In the genomic region with DNA sequence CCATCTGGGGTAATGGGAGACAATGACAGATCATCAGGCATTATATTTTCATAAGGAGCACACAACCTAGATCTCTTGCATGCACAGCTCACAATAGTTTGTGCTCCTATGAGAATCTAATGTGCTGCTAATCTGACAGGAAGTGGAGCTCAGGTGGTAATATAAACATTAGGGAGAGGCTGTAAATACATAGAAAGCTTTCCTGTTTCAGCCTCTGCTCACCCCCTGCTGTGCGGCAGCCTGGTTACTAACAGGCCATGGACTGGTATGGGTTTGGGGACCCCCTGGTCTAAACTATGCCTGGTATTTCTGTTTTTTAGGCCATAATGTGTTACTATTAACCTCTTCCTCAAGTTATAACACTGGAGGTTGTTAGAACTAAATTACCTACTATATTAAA, we compare ENCODE assay signal across 14 cellular contexts.
"Had no signal": no experiment of that assay in that cellular context is flagged by ENCODE, and none has a peak within 500 bp of the region (broad histone marks: within the 10 kb centered on the region; RNA-seq: fewer than 3 reads in every experiment).

No MANE protein-coding gene starts in this region.

- H3K36me3 Mint-ChIP-seq: activated naive CD8-positive, alpha-beta T cell treated with anti-CD3 and anti-CD28 coated beads for 36 hours had no signal

- H3K4me3 Mint-ChIP-seq: activated CD4-positive, alpha-beta T cell treated with anti-CD3 and anti-CD28 coated beads, Interleukin-2, amount 10 ng/mL, durations not matched to agents 7 days and 5 days; activated naive CD8-positive, alpha-beta T cell treated with anti-CD3 and anti-CD28 coated beads for 36 hours; activated T-helper 1 cell treated with anti-CD3 and anti-CD28 coated beads, Interleukin-12 subunit alpha, Interleukin-12 subunit beta, Interleukin-2, Interleukin-4 antibody, amounts not matched to agents 30 ng/mL and 10 ng/mL and 1 ng/mL, durations not matched to agents 14 hours and 24 hours and 36 hours; nephron; T-helper 2 cell treated with Interferon-gamma antibody and Interleukin-4, amounts not matched to agents 5 μg/mL and 100 μg/mL, for 36 hours had no signal

- DNase-seq: activated CD4-positive, alpha-beta T cell treated with anti-CD3 and anti-CD28 coated beads, Interleukin-2, amount 10 ng/mL, durations not matched to agents 7 days and 5 days; activated naive CD8-positive, alpha-beta T cell treated with anti-CD3 and anti-CD28 coated beads for 36 hours; effector CD8-positive, alpha-beta T cell; foreskin fibroblast; right cardiac atrium; stimulated activated CD4-positive, alpha-beta T cell treated with anti-CD3 and anti-CD28 coated beads, Interleukin-4, amount 100 ng/mL, for 24 hours; stimulated activated naive CD4-positive, alpha-beta T cell treated with Interleukin-2 at 50 U/mL for 16 hours; substantia nigra had no signal

- H3K36me3 ChIP-seq: tibial nerve had no signal

- H3K4me3 ChIP-seq: skin epidermis, tibial nerve had no signal

- H3K9me3 ChIP-seq: tibial nerve had no signal

- H3K27ac ChIP-seq: skin epidermis, tibial nerve had no signal

- H3K4me1 Mint-ChIP-seq: activated CD4-positive, alpha-beta T cell treated with anti-CD3 and anti-CD28 coated beads, Interleukin-2, amount 10 ng/mL, durations not matched to agents 7 days and 5 days; activated naive CD8-positive, alpha-beta T cell treated with anti-CD3 and anti-CD28 coated beads for 36 hours; nephron had no signal

- H3K27me3 Mint-ChIP-seq: activated CD4-positive, alpha-beta T cell treated with anti-CD3 and anti-CD28 coated beads, Interleukin-2, amount 10 ng/mL, durations not matched to agents 7 days and 5 days; activated naive CD8-positive, alpha-beta T cell treated with anti-CD3 and anti-CD28 coated beads for 36 hours; progenitor cell of endocrine pancreas had no signal

- H3K4me1 ChIP-seq: tibial nerve had no signal

- H3K27ac Mint-ChIP-seq: activated CD4-positive, alpha-beta T cell treated with anti-CD3 and anti-CD28 coated beads, Interleukin-2, amount 10 ng/mL, durations not matched to agents 7 days and 5 days; activated naive CD8-positive, alpha-beta T cell treated with anti-CD3 and anti-CD28 coated beads for 36 hours; activated T-helper 1 cell treated with anti-CD3 and anti-CD28 coated beads, Interleukin-12 subunit alpha, Interleukin-12 subunit beta, Interleukin-2, Interleukin-4 antibody, amounts not matched to agents 30 ng/mL and 10 ng/mL and 1 ng/mL, durations not matched to agents 14 hours and 24 hours and 36 hours; nephron; progenitor cell of endocrine pancreas; T-helper 2 cell treated with Interferon-gamma antibody and Interleukin-4, amounts not matched to agents 5 μg/mL and 100 μg/mL, for 36 hours had no signal

- H3K27me3 ChIP-seq: tibial nerve had no signal

- ATAC-seq: right cardiac atrium had no signal
